8 cellular contexts compared by ENCODE assay signal in the genomic region with DNA sequence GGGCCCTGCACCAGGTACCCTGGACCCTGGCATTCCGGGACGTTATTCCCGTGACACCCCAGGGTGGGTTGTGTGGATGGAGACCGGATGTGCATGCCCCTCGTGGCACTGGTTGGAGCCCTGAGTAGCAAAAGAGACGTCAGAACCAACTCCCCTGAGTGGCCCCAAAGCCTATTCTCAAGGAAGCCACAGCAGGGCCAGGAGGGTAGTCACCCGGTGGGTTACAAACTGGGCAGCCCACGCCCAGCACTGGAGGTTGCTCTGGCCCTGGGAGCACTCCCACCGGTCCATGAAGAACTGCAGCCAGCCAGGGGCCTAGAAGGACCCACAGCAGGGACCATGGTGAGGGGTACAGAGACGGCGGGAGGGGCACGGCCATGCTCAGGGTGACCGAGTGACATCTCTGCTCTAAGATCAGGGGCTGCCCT. TPM values are rescaled to one million over a fixed set of nuclear protein-coding genes. Genes with fewer than 3 reads are reported as not detected.
DNase-seq lines count a peak whose midpoint lies in the region; ATAC-seq and TF ChIP-seq lines count a peak whose summit lies in the region.

No MANE protein-coding gene starts in this region.

- CTCF ChIA-PET in WTC11 (lab: Charles Lee): interaction anchor here (1.0 to 8.2 kb wide), 11 partner anchors 9 to 1906 kb away, joined by 4 to 70 read pairs (median 7); no protein-coding TSS in a partner anchor
- CTCF ChIA-PET in Caco-2 (lab: Charles Lee): no interaction called here

- ATAC-seq in activated CD4-positive, CD25-positive, alpha-beta regulatory T cell treated with anti-CD3 and anti-CD28 coated beads, Interleukin-2, amount 50 U/mL, for 24 hours: peak; percentile 30
- ATAC-seq in WTC11: no peak
- peak; percentile 0 for ATAC-seq in left ventricle myocardium superior
- ATAC-seq in stimulated activated naive CD8-positive, alpha-beta T cell treated with anti-CD3 and anti-CD28 coated beads, Interleukin-15, Interleukin-2, amounts not matched to agents 100 U/mL and 50 U/mL, for 24 hours: peak; percentile 39
- ATAC-seq in GM18873 (IDR thresholded peaks at IDR 0.05; ENCODE audit: low FRiP score, unreplicated experiment): no peak
- ATAC-seq in GM21576 (IDR thresholded peaks at IDR 0.05; ENCODE audit: unreplicated experiment): no peak

- H3K4me3 ChIP-seq in Caco-2 (ENCODE audit: low read depth, low read length): no peak overlapping the region

- H3K27ac Mint-ChIP-seq in WTC11: no peak overlapping the region
- no peak overlapping the region for H3K27ac Mint-ChIP-seq in Caco-2 (ENCODE audit: unreplicated experiment)

- peak overlapping the region; percentile 47; the same call in 1 of the 2 replicates for H3K4me3 Mint-ChIP-seq in WTC11
- no peak overlapping the region for H3K4me3 Mint-ChIP-seq in Caco-2 (ENCODE audit: unreplicated experiment)

- no peaks in the 10 kb centered on the region for H3K27me3 ChIP-seq in Caco-2 (replicated peaks; ENCODE audit: control insufficient read depth, insufficient read depth, low read length)

- H3K36me3 Mint-ChIP-seq in WTC11: no peaks in the 10 kb centered on the region
- peaks cover 8% of the 10 kb centered on the region for H3K36me3 Mint-ChIP-seq in Caco-2 (ENCODE audit: insufficient read depth, unreplicated experiment)

- POLR2A ChIA-PET in WTC11 (lab: Charles Lee): interaction anchor here (1.0 to 1.5 kb wide), 3 partner anchors 9 to 48 kb away, joined by 3 to 6 read pairs (median 4); no protein-coding TSS in a partner anchor
- POLR2A ChIA-PET in Caco-2 (lab: Charles Lee): no interaction called here

- intact Hi-C loops in left ventricle myocardium superior (cut with micrococcal nuclease): no loop called here
- intact Hi-C loops in Caco-2 (cut with micrococcal nuclease; ENCODE audit: unreplicated experiment): no loop called here

- DNase-seq in activated CD4-positive, CD25-positive, alpha-beta regulatory T cell treated with anti-CD3 and anti-CD28 coated beads, Interleukin-2, amount 50 U/mL, for 72 hours: no peak
- DNase-seq in WTC11 (ENCODE audit: low spot score): no peak
- peak; percentile 42 for DNase-seq in left ventricle myocardium superior
- peak; percentile 62 for DNase-seq in stimulated activated naive CD8-positive, alpha-beta T cell treated with anti-CD3 and anti-CD28 coated beads, Interleukin-15, Interleukin-2, amounts not matched to agents 100 U/mL and 50 U/mL, for 24 hours
- DNase-seq in Caco-2: no peak

- H3K4me1 Mint-ChIP-seq in WTC11 (peaks cover 47% of the 10 kb centered on the region), Caco-2 (ENCODE audit: low read depth, unreplicated experiment) (no peaks in the 10 kb centered on the region)

- BruUV-seq in Caco-2 (replicated peaks; lab: Mats Ljungman, UMichigan): no TSS peak

- H3K9me3 Mint-ChIP-seq in WTC11 (no peaks in the 10 kb centered on the region), Caco-2 (ENCODE audit: unreplicated experiment) (no peaks in the 10 kb centered on the region)

- no peaks in the 10 kb centered on the region for H3K9me3 ChIP-seq in Caco-2

- H3K4me1 ChIP-seq in Caco-2: peaks cover 30% of the 10 kb centered on the region

- TF ChIP-seq CTCF in WTC11 (IDR thresholded peaks at IDR 0.05) (no peak), Caco-2 (IDR thresholded peaks at IDR 0.05; ENCODE audit: insufficient read depth in 1 of 2, low read depth in 1 of 2, low read length in 1 of 2, severe bottlenecking in 1 of 2, unreplicated experiment in 1 of 2) (no peak)

- H3K27me3 Mint-ChIP-seq in WTC11 (ENCODE audit: low read depth) (no peaks in the 10 kb centered on the region; the same call in none of the 2 replicates), Caco-2 (ENCODE audit: insufficient read depth, unreplicated experiment) (no peaks in the 10 kb centered on the region)

- no peaks in the 10 kb centered on the region for H3K36me3 ChIP-seq in Caco-2 (ENCODE audit: control insufficient read depth, insufficient read depth, low read length)

TF ChIP-seq in WTC11, 78 proteins besides CTCF, POLR2A, EP300 and RAD21 (continues in another document):
- no peak for TF ChIP-seq NR2C2 (CRISPR knock-in tag; IDR thresholded peaks at IDR 0.05)
- no peak for TF ChIP-seq ATF3 (CRISPR knock-in tag; conservative IDR thresholded peaks at IDR 0.05)
- TF ChIP-seq, protein P1, sequence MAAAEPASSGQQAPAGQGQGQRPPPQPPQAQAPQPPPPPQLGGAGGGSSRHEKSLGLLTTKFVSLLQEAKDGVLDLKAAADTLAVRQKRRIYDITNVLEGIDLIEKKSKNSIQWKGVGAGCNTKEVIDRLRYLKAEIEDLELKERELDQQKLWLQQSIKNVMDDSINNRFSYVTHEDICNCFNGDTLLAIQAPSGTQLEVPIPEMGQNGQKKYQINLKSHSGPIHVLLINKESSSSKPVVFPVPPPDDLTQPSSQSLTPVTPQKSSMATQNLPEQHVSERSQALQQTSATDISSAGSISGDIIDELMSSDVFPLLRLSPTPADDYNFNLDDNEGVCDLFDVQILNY (CRISPR knock-in tag; IDR thresholded peaks at IDR 0.05): no peak
- TF ChIP-seq ZNF532 (CRISPR knock-in tag; IDR thresholded peaks at IDR 0.05; ENCODE audit: borderline replicate concordance): no peak
- TF ChIP-seq NR1H2 (CRISPR knock-in tag; IDR thresholded peaks at IDR 0.05): no peak
- no peak for TF ChIP-seq FOXK1 (CRISPR knock-in tag; IDR thresholded peaks at IDR 0.05)
- TF ChIP-seq IRF2 (CRISPR knock-in tag; IDR thresholded peaks at IDR 0.05; ENCODE audit: borderline replicate concordance, low read depth): no peak
- no peak for TF ChIP-seq NFE2L1 (CRISPR knock-in tag; IDR thresholded peaks at IDR 0.05)
- TF ChIP-seq, protein P2, sequence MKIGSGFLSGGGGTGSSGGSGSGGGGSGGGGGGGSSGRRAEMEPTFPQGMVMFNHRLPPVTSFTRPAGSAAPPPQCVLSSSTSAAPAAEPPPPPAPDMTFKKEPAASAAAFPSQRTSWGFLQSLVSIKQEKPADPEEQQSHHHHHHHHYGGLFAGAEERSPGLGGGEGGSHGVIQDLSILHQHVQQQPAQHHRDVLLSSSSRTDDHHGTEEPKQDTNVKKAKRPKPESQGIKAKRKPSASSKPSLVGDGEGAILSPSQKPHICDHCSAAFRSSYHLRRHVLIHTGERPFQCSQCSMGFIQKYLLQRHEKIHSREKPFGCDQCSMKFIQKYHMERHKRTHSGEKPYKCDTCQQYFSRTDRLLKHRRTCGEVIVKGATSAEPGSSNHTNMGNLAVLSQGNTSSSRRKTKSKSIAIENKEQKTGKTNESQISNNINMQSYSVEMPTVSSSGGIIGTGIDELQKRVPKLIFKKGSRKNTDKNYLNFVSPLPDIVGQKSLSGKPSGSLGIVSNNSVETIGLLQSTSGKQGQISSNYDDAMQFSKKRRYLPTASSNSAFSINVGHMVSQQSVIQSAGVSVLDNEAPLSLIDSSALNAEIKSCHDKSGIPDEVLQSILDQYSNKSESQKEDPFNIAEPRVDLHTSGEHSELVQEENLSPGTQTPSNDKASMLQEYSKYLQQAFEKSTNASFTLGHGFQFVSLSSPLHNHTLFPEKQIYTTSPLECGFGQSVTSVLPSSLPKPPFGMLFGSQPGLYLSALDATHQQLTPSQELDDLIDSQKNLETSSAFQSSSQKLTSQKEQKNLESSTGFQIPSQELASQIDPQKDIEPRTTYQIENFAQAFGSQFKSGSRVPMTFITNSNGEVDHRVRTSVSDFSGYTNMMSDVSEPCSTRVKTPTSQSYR (CRISPR knock-in tag; IDR thresholded peaks at IDR 0.05): no peak
- no peak for TF ChIP-seq ZNF121 (CRISPR knock-in tag; IDR thresholded peaks at IDR 0.05)
- no peak for TF ChIP-seq OVOL2 (CRISPR knock-in tag; IDR thresholded peaks at IDR 0.05; ENCODE audit: borderline replicate concordance)
- no peak for TF ChIP-seq ZNF232 (CRISPR knock-in tag; IDR thresholded peaks at IDR 0.05)

RNA-seq across cellular contexts. Expression of gene KLF16, which starts 7.5 kb away (rescaled TPM):
- total RNA-seq in WTC11 (2021): 54.4 to 64.0 TPM (median 55.4 TPM) in 3 replicates
- 9.8 TPM for total RNA-seq in left ventricle myocardium superior
- 26.5 and 26.8 TPM in 2 replicates for total RNA-seq in Caco-2 (2022)

RNA-seq across cellular contexts. Expression of gene REXO1, which starts 7.6 kb away (rescaled TPM):
- total RNA-seq in WTC11 (2021) (48.9 to 61.1 TPM (median 50.1 TPM) in 3 replicates), left ventricle myocardium superior (16.0 TPM), Caco-2 (2022) (43.0 and 46.6 TPM in 2 replicates)

RNA-seq across cellular contexts. Expression of gene ABHD17A, which starts 29.5 kb away (rescaled TPM):
- 55.0 to 60.7 TPM (median 57.3 TPM) in 3 replicates for total RNA-seq in WTC11 (2021)
- 64.4 TPM for total RNA-seq in left ventricle myocardium superior
- 47.7 and 51.8 TPM in 2 replicates for total RNA-seq in Caco-2 (2022)

RNA-seq across cellular contexts. Expression of gene ATP8B3, which starts 43.8 kb away (rescaled TPM):
- 5.5 to 8.2 TPM (median 8.0 TPM) in 3 replicates for total RNA-seq in WTC11 (2021)
- 0.89 TPM for total RNA-seq in left ventricle myocardium superior
- 0.28 and 0.45 TPM in 2 replicates for total RNA-seq in Caco-2 (2022)

RNA-seq across cellular contexts. Expression of gene ADAT3, which starts 49.4 kb away (rescaled TPM):
- total RNA-seq in WTC11 (2021): 15.0 to 20.3 TPM (median 15.9 TPM) in 3 replicates
- total RNA-seq in left ventricle myocardium superior: 2.0 TPM
- total RNA-seq in Caco-2 (2022): 12.6 and 14.0 TPM in 2 replicates

Comparison
In these comparisons a context has a peak if more than half of its experiments do, and no peak if none do; other contexts are left out.
1. ATAC-seq: peak in activated CD4-positive, CD25-positive, alpha-beta regulatory T cell treated with anti-CD3 and anti-CD28 coated beads, Interleukin-2, amount 50 U/mL, for 24 hours (2 of 2), left ventricle myocardium superior (single experiment) and stimulated activated naive CD8-positive, alpha-beta T cell treated with anti-CD3 and anti-CD28 coated beads, Interleukin-15, Interleukin-2, amounts not matched to agents 100 U/mL and 50 U/mL, for 24 hours (single experiment); none in WTC11 (single experiment), GM18873 (single experiment) and GM21576 (single experiment).
2. DNase-seq: peak in left ventricle myocardium superior (single experiment) and stimulated activated naive CD8-positive, alpha-beta T cell treated with anti-CD3 and anti-CD28 coated beads, Interleukin-15, Interleukin-2, amounts not matched to agents 100 U/mL and 50 U/mL, for 24 hours (single experiment); none in activated CD4-positive, CD25-positive, alpha-beta regulatory T cell treated with anti-CD3 and anti-CD28 coated beads, Interleukin-2, amount 50 U/mL, for 72 hours (single experiment), WTC11 (single experiment) and Caco-2 (0 of 2).